11 cellular contexts compared by ENCODE assay signal in the genomic region with DNA sequence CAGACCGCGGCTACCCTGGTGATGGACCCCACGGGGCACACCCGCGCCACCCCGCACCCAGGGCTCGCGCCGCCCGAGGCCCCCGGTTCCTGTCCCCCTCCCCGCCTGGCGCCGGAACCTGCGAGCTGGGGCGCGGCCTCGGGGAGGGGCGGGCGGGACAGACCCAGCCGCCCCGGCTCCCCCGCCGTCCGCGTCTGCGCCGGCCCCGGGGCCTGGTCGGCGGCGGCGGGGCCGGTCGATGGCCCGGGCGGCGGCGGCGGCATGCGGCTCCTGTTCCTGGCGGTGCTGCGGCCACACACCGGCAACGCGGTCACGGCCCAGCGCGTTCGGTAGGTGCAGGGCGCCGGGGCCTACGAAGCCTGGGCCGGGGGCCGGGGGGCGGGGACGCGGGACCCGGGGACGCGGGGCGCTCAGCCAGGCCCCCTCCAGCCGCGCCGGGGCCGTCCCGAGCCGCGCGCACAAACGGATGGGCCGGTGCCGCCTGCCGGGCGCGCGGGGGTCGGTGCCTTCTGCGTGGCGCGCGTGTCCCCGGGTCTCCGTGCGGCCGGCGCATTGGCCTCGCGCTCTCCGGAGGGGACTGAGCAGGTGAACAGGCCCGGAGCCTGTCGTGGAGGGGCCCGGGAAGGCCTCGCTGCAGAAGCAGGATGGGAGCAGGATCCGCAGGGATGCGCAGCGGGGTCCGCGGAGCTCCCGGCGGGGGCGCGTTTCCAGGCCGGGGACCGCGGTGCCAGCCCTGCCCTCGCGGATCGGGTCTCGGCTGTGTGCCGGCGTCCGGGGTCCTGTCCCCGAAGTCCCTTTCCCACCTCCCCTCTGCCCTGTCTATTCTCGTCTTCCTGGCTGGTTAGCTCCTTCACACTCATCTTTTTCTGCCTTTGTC. TPM values are rescaled to one million over a fixed set of nuclear protein-coding genes. Genes with fewer than 3 reads are reported as not detected.
DNase-seq lines count a peak whose midpoint lies in the region; ATAC-seq, FAIRE-seq and TF ChIP-seq lines count a peak whose summit lies in the region.
"Had no signal": no experiment of that assay in that cellular context is flagged by ENCODE, and none has a peak within 500 bp of the region (broad histone marks: within the 10 kb centered on the region; RNA-seq: fewer than 3 reads in every experiment).

A gene (plus strand): TSS at position 158 of the 877 bp plus-strand sequence. CDS start 104 bp downstream, at position 262.

- peak within 1 kb of the TSS; percentile 94 for H3K27ac Mint-ChIP-seq in endodermal cell

- TF ChIP-seq CTCF in endodermal cell (conservative IDR thresholded peaks at IDR 0.05) (no peak), ovary (IDR thresholded peaks at IDR 0.05) (no peak)

- H3K4me1 Mint-ChIP-seq in endodermal cell, result peaks cover 38% of the 10 kb centered on the region

- H3K4me3 ChIP-seq in endodermal cell (ENCODE audit: low read length) (peak within 1 kb of the TSS; percentile 81), ovary (peak within 1 kb of the TSS; percentile 29)
- H3K4me3 ChIP-seq: tibial artery had no signal

- peaks cover 27% of the 10 kb centered on the region for H3K36me3 ChIP-seq in endodermal cell (ENCODE audit: control insufficient read depth, insufficient read depth, low read length)
- H3K36me3 ChIP-seq in ovary, result no peaks in the 10 kb centered on the region
- H3K36me3 ChIP-seq: tibial artery had no signal

- H3K27me3 ChIP-seq in endodermal cell (ENCODE audit: control insufficient read depth, insufficient read depth, low read length, poor library complexity, severe bottlenecking), result no peaks in the 10 kb centered on the region
- H3K27me3 ChIP-seq in ovary, result no peaks in the 10 kb centered on the region

- DNase-seq in GM12891 (ENCODE audit: insufficient read length, low spot score) (no peak), endodermal cell (no peak), ovary (no peak), SKM-1 treated with dmso at 0.1 percent for 144 hours (lab: John Stamatoyannopoulos, UW; ENCODE audit: unreplicated experiment) (no peak), HEK293T (ENCODE audit: extremely low spot score) (no peak)
- DNase-seq: IMR-90 had no signal

- FAIRE-seq in GM12891 (lab: Jason Lieb, UNC), result peak; percentile 50
- FAIRE-seq: colon had no signal

- peak; percentile 48 for ATAC-seq in HG02759 (IDR thresholded peaks at IDR 0.05; ENCODE audit: unreplicated experiment)
- ATAC-seq in HG03025 (IDR thresholded peaks at IDR 0.05; ENCODE audit: low FRiP score, unreplicated experiment), result no peak
- no peak for ATAC-seq in HG03280 (IDR thresholded peaks at IDR 0.05; ENCODE audit: unreplicated experiment)

- POLR2A ChIA-PET in HEK293T (lab: Yijun Ruan, JAX), result no interaction called here

- peak within 1 kb of the TSS; percentile 70 for H3K4me3 Mint-ChIP-seq in endodermal cell

- TF ChIP-seq EP300 in ovary (IDR thresholded peaks at IDR 0.05), result no peak

- no peak for TF ChIP-seq POLR2A in GM12891 (IDR thresholded peaks at IDR 0.05; ENCODE audit: low read depth, low read length)
- TF ChIP-seq POLR2A in ovary (IDR thresholded peaks at IDR 0.05), result no peak

- peaks cover 4% of the 10 kb centered on the region for H3K9me3 Mint-ChIP-seq in endodermal cell

- H3K9me3 ChIP-seq in endodermal cell (ENCODE audit: control insufficient read depth, low read length) (peaks cover 6% of the 10 kb centered on the region), ovary (no peaks in the 10 kb centered on the region)
- H3K9me3 ChIP-seq: tibial artery had no signal

- intact Hi-C loops in ovary (cut with DNase I), result no loop called here

- H3K27me3 Mint-ChIP-seq in endodermal cell (ENCODE audit: insufficient read depth), result no peaks in the 10 kb centered on the region

- H3K27ac ChIP-seq in endodermal cell (ENCODE audit: low read depth, low read length) (peak within 1 kb of the TSS; percentile 12), ovary (no peak within 1 kb of the TSS)
- H3K27ac ChIP-seq: tibial artery had no signal

- peak within 1 kb of the TSS; percentile 86 for H3K9ac ChIP-seq in endodermal cell (ENCODE audit: extremely low read depth, low read length, poor library complexity, severe bottlenecking)

- WGBS in endodermal cell (ENCODE audit: insufficient coverage in 1 of 2, insufficient read length in 1 of 2), 2 experiments, result 0 to 3% methylated on average over 14 to 114 of the region's 115 CpGs
- WGBS in ovary, 3 donors, result 0 to 2% (median 2%) methylated on average over 54 to 115 of the region's 115 CpGs

- peaks cover 47% of the 10 kb centered on the region for H3K36me3 Mint-ChIP-seq in endodermal cell (ENCODE audit: low read depth)

- H3K4me1 ChIP-seq in endodermal cell (ENCODE audit: control insufficient read depth, insufficient read depth, low read length) (peaks cover 17% of the 10 kb centered on the region), ovary (ENCODE audit: insufficient read depth) (no peaks in the 10 kb centered on the region)

- CTCF ChIA-PET in HEK293T (lab: Yijun Ruan, JAX), result no interaction called here

TF ChIP-seq in GM12891, 5 proteins besides CTCF, POLR2A, EP300 and RAD21:
- no peak for TF ChIP-seq POU2F2 (IDR thresholded peaks at IDR 0.05; ENCODE audit: low read depth, low read length)
- peak; percentile 70 for TF ChIP-seq PAX5 (IDR thresholded peaks at IDR 0.05; ENCODE audit: insufficient read depth, low read length, severe bottlenecking)
TF ChIP-seq in GM12891: peak in this region for 1.

TF ChIP-seq in HEK293T, 16 proteins besides CTCF, POLR2A, EP300 and RAD21:
- TF ChIP-seq LEF1 (IDR thresholded peaks at IDR 0.05; ENCODE audit: borderline replicate concordance) (no peak), HDGF (IDR thresholded peaks at IDR 0.05; ENCODE audit: borderline replicate concordance) (no peak), TARDBP (IDR thresholded peaks at IDR 0.05) (no peak), FOXM1 (IDR thresholded peaks at IDR 0.05; ENCODE audit: borderline replicate concordance) (no peak), SP1 (IDR thresholded peaks at IDR 0.05) (no peak), ZNF384 (IDR thresholded peaks at IDR 0.05) (no peak), FOXA1 (IDR thresholded peaks at IDR 0.05) (no peak), ARNT (IDR thresholded peaks at IDR 0.05) (no peak), SUZ12 (IDR thresholded peaks at IDR 0.05) (no peak), ELF4 (IDR thresholded peaks at IDR 0.05) (no peak)

RNA-seq across cellular contexts. Expression of the gene that starts here (rescaled TPM):
- polyA plus RNA-seq in GM12891 (2012; ENCODE audit: low read depth, missing spikeins), result 30.3 TPM
- total RNA-seq in endodermal cell (10 to 100 TPM; 23.8 to 25.4 TPM), ovary (under 1 TPM in 6 of 7 donors, not detected in 1; 0.12 to 0.61 (median 0.28) TPM)
- polyA plus RNA-seq in endodermal cell (2013, experiment 1 of 2), result 7.3 TPM
- 7.9 TPM for polyA plus RNA-seq in endodermal cell (2013, experiment 2 of 2)
- polyA plus RNA-seq in ovary, result under 1 TPM; 0.16 to 0.23 TPM
- total RNA-seq: IMR-90 had no signal
- polyA plus RNA-seq: IMR-90 had no signal

Comparison
In these comparisons a context has a peak if more than half of its experiments do, and no peak if none do; other contexts are left out.
1. RNA of the gene that starts here (total RNA-seq): 23.8 to 25.4 TPM in endodermal cell; 0.12 to 0.61 TPM in ovary; every median in the first group is over 10 times any median in the second.